6 cellular contexts compared by ENCODE assay signal in genomic region chr3:32193101-32193500, GRCh38. TPM values are rescaled to one million over a fixed set of nuclear protein-coding genes. Genes with fewer than 3 reads are reported as not detected.
"Had no signal": no experiment of that assay in that cellular context is flagged by ENCODE, and none has a peak within 500 bp of the region (broad histone marks: within the 10 kb centered on the region; RNA-seq: fewer than 3 reads in every experiment).

No MANE protein-coding gene starts in this region.

- H3K4me3 ChIP-seq: K562 had no signal

- H3K27ac Mint-ChIP-seq: IgD-negative memory B cell had no signal

- DNase-seq: IMR-90, KBM-7 had no signal

- H3K27ac ChIP-seq: HL-60 had no signal

- ATAC-seq: HepG2, K562 had no signal

- H3K4me3 Mint-ChIP-seq: IgD-negative memory B cell had no signal

- H3K9me3 Mint-ChIP-seq: IgD-negative memory B cell had no signal

- H3K4me1 Mint-ChIP-seq: IgD-negative memory B cell had no signal

RNA-seq across cellular contexts. Expression of gene CMTM8, which starts 45.4 kb away (rescaled TPM):
- total RNA-seq: IMR-90, K562 had no signal
